In the genomic region with DNA sequence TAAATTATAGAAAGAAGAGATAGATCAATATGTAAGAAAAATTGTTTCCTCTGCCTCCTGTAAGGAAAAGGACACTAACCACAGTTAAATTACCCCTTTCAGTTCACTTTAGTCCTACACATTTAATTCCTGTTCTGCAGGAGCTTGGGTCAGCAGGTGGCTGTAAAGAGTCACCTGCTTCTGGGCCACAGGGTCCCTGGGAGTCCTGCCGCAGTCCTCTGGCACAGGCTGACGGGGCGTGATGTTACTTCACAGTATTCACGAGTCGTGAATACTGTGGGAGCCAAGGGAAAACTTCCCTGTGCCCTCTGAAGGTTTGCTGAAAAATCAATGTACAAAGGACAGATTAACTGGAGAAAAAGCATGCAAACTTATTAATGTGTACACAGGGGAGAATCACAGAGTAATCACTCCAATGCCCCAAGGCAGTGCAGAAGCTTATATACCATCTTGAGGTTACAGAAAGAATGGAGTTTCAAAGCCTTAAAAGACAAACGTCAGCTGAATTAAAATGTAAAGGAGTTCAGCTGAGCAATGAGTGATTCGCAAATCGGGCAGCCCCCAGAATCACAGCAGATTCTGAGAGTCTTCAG, we compare ENCODE assay signal across 35 cellular contexts.
"Had no signal": no experiment of that assay in that cellular context is flagged by ENCODE, and none has a peak within 500 bp of the region (broad histone marks: within the 10 kb centered on the region; RNA-seq: fewer than 3 reads in every experiment).

No MANE protein-coding gene starts in this region.

- H3K9me3 Mint-ChIP-seq: activated naive CD4-positive, alpha-beta T cell treated with anti-CD3 and anti-CD28 coated beads, Interleukin-2, amount 50 U/mL, for 24 hours; activated naive CD8-positive, alpha-beta T cell treated with anti-CD3 and anti-CD28 coated beads for 36 hours had no signal

- DNase-seq: activated CD4-positive, alpha-beta memory T cell treated with anti-CD3 and anti-CD28 coated beads for 36 hours; activated CD4-positive, alpha-beta T cell treated with anti-CD3 and anti-CD28 coated beads for 36 hours; activated CD4-positive, alpha-beta T cell treated with anti-CD3 and anti-CD28 coated beads, Interleukin-2, amount 10 ng/mL, durations not matched to agents 24 days and 14 days; activated CD4-positive, CD25-positive, alpha-beta regulatory T cell; activated CD4-positive, CD25-positive, alpha-beta regulatory T cell treated with anti-CD3 and anti-CD28 coated beads, Interleukin-2, amount 50 U/mL, for 72 hours; activated CD8-positive, alpha-beta memory T cell treated with anti-CD3 and anti-CD28 coated beads, Interleukin-2, amount 10 ng/mL, durations not matched to agents 7 days and 5 days; activated CD8-positive, alpha-beta memory T cell treated with anti-CD3 and anti-CD28 coated beads, Interleukin-2, amount 50 U/mL, for 4 hours; activated CD8-positive, alpha-beta T cell treated with anti-CD3 and anti-CD28 coated beads, Interleukin-2, amount 10 ng/mL, durations not matched to agents 7 days and 5 days; activated effector memory CD4-positive, alpha-beta T cell treated with anti-CD3 and anti-CD28 coated beads, Interleukin-2, amount 50 U/mL, for 16 hours; activated naive CD4-positive, alpha-beta T cell treated with anti-CD3 and anti-CD28 coated beads for 36 hours; activated naive CD8-positive, alpha-beta T cell treated with anti-CD3 and anti-CD28 coated beads for 36 hours; activated naive CD8-positive, alpha-beta T cell treated with anti-CD3 and anti-CD28 coated beads, Interleukin-2, amount 50 U/mL, for 24 hours; activated T-cell treated with anti-CD3 and anti-CD28 coated beads, Interleukin-2, amount 50 U/mL, for 1 hour; activated T-cell treated with anti-CD3 and anti-CD28 coated beads, Interleukin-2, amount 50 U/mL, for 48 hours; adrenal gland; amygdala; aorta; caudate nucleus; colonic mucosa; effector CD8-positive, alpha-beta T cell; foreskin fibroblast; gastrocnemius medialis; glutamatergic neuron; heart left ventricle; T-helper 1 cell; T-helper 17 cell; T1000; WERI-Rb-1 had no signal

- H3K36me3 Mint-ChIP-seq: activated CD4-positive, alpha-beta memory T cell treated with anti-CD3 and anti-CD28 coated beads for 36 hours; activated CD8-positive, alpha-beta memory T cell treated with anti-CD3 and anti-CD28 coated beads, Interleukin-2, amount 10 ng/mL, durations not matched to agents 7 days and 5 days; activated naive CD4-positive, alpha-beta T cell treated with anti-CD3 and anti-CD28 coated beads, Interleukin-2, amount 50 U/mL, for 24 hours; activated naive CD8-positive, alpha-beta T cell treated with anti-CD3 and anti-CD28 coated beads for 36 hours had no signal

- H3K36me3 ChIP-seq: adrenal gland, colonic mucosa, gastrocnemius medialis, heart left ventricle, WERI-Rb-1 had no signal

- ATAC-seq: activated CD4-positive, alpha-beta T cell treated with anti-CD3 and anti-CD28 coated beads for 36 hours; activated CD8-positive, alpha-beta memory T cell treated with anti-CD3 and anti-CD28 coated beads, Interleukin-2, amount 10 ng/mL, durations not matched to agents 7 days and 5 days; activated CD8-positive, alpha-beta T cell treated with anti-CD3 and anti-CD28 coated beads, Interleukin-2, amount 10 ng/mL, durations not matched to agents 7 days and 5 days; activated naive CD8-positive, alpha-beta T cell treated with anti-CD3 and anti-CD28 coated beads, Interleukin-2, amount 50 U/mL, for 24 hours; body of pancreas; esophagus mucosa; gastrocnemius medialis; heart left ventricle; T-helper 17 cell had no signal

- H3K9me3 ChIP-seq: adrenal gland, body of pancreas, colonic mucosa, gastrocnemius medialis had no signal

- H3K27me3 Mint-ChIP-seq: activated CD4-positive, alpha-beta T cell treated with anti-CD3 and anti-CD28 coated beads, Interleukin-2, amount 10 ng/mL, durations not matched to agents 24 days and 14 days had no signal

- FAIRE-seq: endometrium had no signal

- H3K27ac Mint-ChIP-seq: activated CD4-positive, alpha-beta memory T cell treated with anti-CD3 and anti-CD28 coated beads for 36 hours; activated CD4-positive, alpha-beta T cell treated with anti-CD3 and anti-CD28 coated beads for 36 hours; activated CD4-positive, alpha-beta T cell treated with anti-CD3 and anti-CD28 coated beads, Interleukin-2, amount 10 ng/mL, durations not matched to agents 24 days and 14 days; activated CD8-positive, alpha-beta memory T cell treated with anti-CD3 and anti-CD28 coated beads, Interleukin-2, amount 10 ng/mL, durations not matched to agents 7 days and 5 days; activated CD8-positive, alpha-beta T cell treated with anti-CD3 and anti-CD28 coated beads, Interleukin-2, amount 10 ng/mL, durations not matched to agents 7 days and 5 days; activated naive CD4-positive, alpha-beta T cell treated with anti-CD3 and anti-CD28 coated beads for 36 hours; activated naive CD4-positive, alpha-beta T cell treated with anti-CD3 and anti-CD28 coated beads, Interleukin-2, amount 50 U/mL, for 24 hours; activated naive CD8-positive, alpha-beta T cell treated with anti-CD3 and anti-CD28 coated beads for 36 hours; activated naive CD8-positive, alpha-beta T cell treated with anti-CD3 and anti-CD28 coated beads, Interleukin-2, amount 50 U/mL, for 24 hours; activated T-helper 1 cell treated with anti-CD3 and anti-CD28 coated beads, Interleukin-12 subunit alpha, Interleukin-12 subunit beta, Interleukin-2, Interleukin-4 antibody, amounts not matched to agents 30 ng/mL and 10 ng/mL and 1 ng/mL, durations not matched to agents 14 hours and 24 hours and 36 hours; activated T-helper 2 cell treated with anti-CD3 and anti-CD28 coated beads, Interferon-gamma antibody, Interleukin-2, Interleukin-4, amounts not matched to agents 10 μg/mL and 5 μg/mL and 100 μg/mL, durations not matched to agents 14 hours and 24 hours and 36 hours; T-helper 17 cell; T-helper 2 cell treated with Interferon-gamma antibody and Interleukin-4, amounts not matched to agents 5 μg/mL and 100 μg/mL, for 36 hours had no signal

- H3K4me1 ChIP-seq: adrenal gland, colonic mucosa, gastrocnemius medialis, heart left ventricle had no signal

- H3K4me3 Mint-ChIP-seq: activated CD4-positive, alpha-beta memory T cell treated with anti-CD3 and anti-CD28 coated beads for 36 hours; activated CD4-positive, alpha-beta T cell treated with anti-CD3 and anti-CD28 coated beads for 36 hours; activated CD4-positive, alpha-beta T cell treated with anti-CD3 and anti-CD28 coated beads, Interleukin-2, amount 10 ng/mL, durations not matched to agents 24 days and 14 days; activated CD8-positive, alpha-beta memory T cell treated with anti-CD3 and anti-CD28 coated beads, Interleukin-2, amount 10 ng/mL, durations not matched to agents 7 days and 5 days; activated CD8-positive, alpha-beta T cell treated with anti-CD3 and anti-CD28 coated beads, Interleukin-2, amount 10 ng/mL, durations not matched to agents 7 days and 5 days; activated naive CD4-positive, alpha-beta T cell treated with anti-CD3 and anti-CD28 coated beads for 36 hours; activated naive CD4-positive, alpha-beta T cell treated with anti-CD3 and anti-CD28 coated beads, Interleukin-2, amount 50 U/mL, for 24 hours; activated naive CD8-positive, alpha-beta T cell treated with anti-CD3 and anti-CD28 coated beads for 36 hours; activated naive CD8-positive, alpha-beta T cell treated with anti-CD3 and anti-CD28 coated beads, Interleukin-2, amount 50 U/mL, for 24 hours; activated T-helper 1 cell treated with anti-CD3 and anti-CD28 coated beads, Interleukin-12 subunit alpha, Interleukin-12 subunit beta, Interleukin-2, Interleukin-4 antibody, amounts not matched to agents 30 ng/mL and 10 ng/mL and 1 ng/mL, durations not matched to agents 14 hours and 24 hours and 36 hours; T-helper 17 cell; T-helper 2 cell treated with Interferon-gamma antibody and Interleukin-4, amounts not matched to agents 5 μg/mL and 100 μg/mL, for 36 hours had no signal

- H3K27me3 ChIP-seq: adrenal gland, body of pancreas, colonic mucosa, gastrocnemius medialis had no signal

- H3K4me3 ChIP-seq: adrenal gland, body of pancreas, colonic mucosa, gastrocnemius medialis, heart left ventricle had no signal

- H3K27ac ChIP-seq: adrenal gland, body of pancreas, colonic mucosa, gastrocnemius medialis, heart left ventricle, WERI-Rb-1 had no signal

- H3K4me1 Mint-ChIP-seq: activated CD4-positive, alpha-beta T cell treated with anti-CD3 and anti-CD28 coated beads for 36 hours; activated CD4-positive, alpha-beta T cell treated with anti-CD3 and anti-CD28 coated beads, Interleukin-2, amount 10 ng/mL, durations not matched to agents 24 days and 14 days; activated naive CD4-positive, alpha-beta T cell treated with anti-CD3 and anti-CD28 coated beads, Interleukin-2, amount 50 U/mL, for 24 hours; activated naive CD8-positive, alpha-beta T cell treated with anti-CD3 and anti-CD28 coated beads for 36 hours; activated naive CD8-positive, alpha-beta T cell treated with anti-CD3 and anti-CD28 coated beads, Interleukin-2, amount 50 U/mL, for 24 hours; T-helper 17 cell had no signal
